In the genomic region with DNA sequence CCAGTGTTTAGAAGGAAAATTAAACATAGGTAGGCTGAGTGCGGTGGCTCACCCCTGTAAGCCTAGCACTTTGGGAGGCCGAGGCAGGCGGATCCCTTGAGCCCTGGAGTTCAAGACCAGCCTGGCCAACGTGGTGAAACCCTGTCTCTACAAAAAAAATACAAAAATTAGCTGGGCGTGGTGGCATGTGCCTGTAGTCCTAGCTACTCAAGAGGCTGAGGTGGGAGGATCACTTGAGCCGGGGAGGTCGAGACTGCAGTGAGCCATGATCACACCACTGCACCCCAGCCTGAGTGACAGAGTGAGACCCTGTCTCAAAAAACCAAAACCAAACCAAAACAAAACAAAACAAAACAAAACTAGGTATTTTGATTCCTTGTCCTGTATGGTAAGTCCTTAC, we compare ENCODE assay signal across 10 cellular contexts. TPM values are rescaled to one million over a fixed set of nuclear protein-coding genes. Genes with fewer than 3 reads are reported as not detected.
A peak's percentile ranks its signal among the peaks of the same experiment; 100 is the strongest.
DNase-seq lines count a peak whose midpoint lies in the region; ATAC-seq and TF ChIP-seq lines count a peak whose summit lies in the region.
"Not testable (repeated sequence)": the region's sequence is repeated elsewhere in the genome, so short reads cannot be mapped to it uniquely, and the experiment has no call there.
"Had no signal": no experiment of that assay in that cellular context is flagged by ENCODE, and none has a peak within 500 bp of the region (broad histone marks: within the 10 kb centered on the region; RNA-seq: fewer than 3 reads in every experiment).

No MANE protein-coding gene starts in this region.

- ATAC-seq in PC-3; right lobe of liver; upper lobe of left lung (ENCODE audit: low FRiP score in 2 of 2): not testable (repeated sequence)
- peak; percentile 22 for ATAC-seq in activated CD8-positive, alpha-beta memory T cell treated with anti-CD3 and anti-CD28 coated beads, Interleukin-2, amount 10 ng/mL, durations not matched to agents 7 days and 5 days

- POLR2A ChIA-PET in PC-3 (lab: Charles Lee; ENCODE audit: unreplicated experiment); MCF 10A (lab: Yijun Ruan, JAX): not testable (repeated sequence)

- BruUV-seq in PC-3 (replicated peaks; lab: Mats Ljungman, UMichigan); MCF 10A (replicated peaks; lab: Mats Ljungman, UMichigan): not testable (repeated sequence)

- intact Hi-C loops in CD14-positive monocyte (cut with micrococcal nuclease), result loop anchor here in 1 of 2 donors (5.0 kb wide), 1 partner anchor 42 kb away; no protein-coding TSS in a partner anchor
- intact Hi-C loops in PC-3 (cut with micrococcal nuclease); MCF 10A (cut with micrococcal nuclease); right lobe of liver (cut with DNase I): not testable (repeated sequence)

- not testable (repeated sequence) for H3K36me3 Mint-ChIP-seq in CD14-positive monocyte; activated CD8-positive, alpha-beta memory T cell treated with anti-CD3 and anti-CD28 coated beads, Interleukin-2, amount 10 ng/mL, durations not matched to agents 7 days and 5 days; MCF 10A (ENCODE audit: insufficient read depth, unreplicated experiment); nephron (ENCODE audit: low read depth)

- TF ChIP-seq POLR2A in right lobe of liver (IDR thresholded peaks at IDR 0.05); upper lobe of left lung (IDR thresholded peaks at IDR 0.05): not testable (repeated sequence)

- peak overlapping the region; percentile 35; the same call in 1 of the 2 replicates for H3K9ac ChIP-seq in PC-3 (ENCODE audit: low read length)

- H3K27me3 Mint-ChIP-seq in CD14-positive monocyte (ENCODE audit: low read depth in 3 of 3); MCF 10A (ENCODE audit: insufficient read depth, unreplicated experiment): not testable (repeated sequence)
- peaks cover 25% of the 10 kb centered on the region for H3K27me3 Mint-ChIP-seq in activated CD8-positive, alpha-beta memory T cell treated with anti-CD3 and anti-CD28 coated beads, Interleukin-2, amount 10 ng/mL, durations not matched to agents 7 days and 5 days
- H3K27me3 Mint-ChIP-seq in nephron (ENCODE audit: low read depth), result peaks cover 31% of the 10 kb centered on the region

- WGBS in right lobe of liver (ENCODE audit: insufficient coverage, low coverage, low lambda C conversion rate, missing lambda C conversion rate), result 87% methylated on average over 7 of the region's 7 CpGs
- 62 to 71% methylated on average over 7 of the region's 7 CpGs for WGBS in upper lobe of left lung, 2 donors

- not testable (repeated sequence) for H3K9me3 Mint-ChIP-seq in CD14-positive monocyte; activated CD8-positive, alpha-beta memory T cell treated with anti-CD3 and anti-CD28 coated beads, Interleukin-2, amount 10 ng/mL, durations not matched to agents 7 days and 5 days (ENCODE audit: low read depth); MCF 10A (ENCODE audit: unreplicated experiment); nephron

- not testable (repeated sequence) for H3F3A ChIP-seq in PC-3 (ENCODE audit: low read length, unreplicated experiment)

- TF ChIP-seq CTCF in CD14-positive monocyte (IDR thresholded peaks at IDR 0.05); PC-3 (conservative IDR thresholded peaks at IDR 0.05; ENCODE audit: low read depth, low read length); MCF 10A (IDR thresholded peaks at IDR 0.05; ENCODE audit: unreplicated experiment); right atrium auricular region (IDR thresholded peaks at IDR 0.05); right lobe of liver (IDR thresholded peaks at IDR 0.05); nephron (IDR thresholded peaks at IDR 0.05; ENCODE audit: unreplicated experiment in 3 of 3); upper lobe of left lung (IDR thresholded peaks at IDR 0.05): not testable (repeated sequence)

- not testable (repeated sequence) for H3K79me2 ChIP-seq in PC-3 (ENCODE audit: low read length)

- H3K4me1 Mint-ChIP-seq in CD14-positive monocyte, result peaks cover 83% of the 10 kb centered on the region
- peaks cover 28% of the 10 kb centered on the region for H3K4me1 Mint-ChIP-seq in activated CD8-positive, alpha-beta memory T cell treated with anti-CD3 and anti-CD28 coated beads, Interleukin-2, amount 10 ng/mL, durations not matched to agents 7 days and 5 days
- H3K4me1 Mint-ChIP-seq in MCF 10A (ENCODE audit: insufficient read depth, unreplicated experiment), result peaks cover 19% of the 10 kb centered on the region
- H3K4me1 Mint-ChIP-seq in nephron, result not testable (repeated sequence)

- H2AFZ ChIP-seq in PC-3 (ENCODE audit: low read length), result not testable (repeated sequence)

- H3K9me3 ChIP-seq in PC-3 (ENCODE audit: low read length); right atrium auricular region; right lobe of liver; upper lobe of left lung: not testable (repeated sequence)

- H3K4me3 ChIP-seq in PC-3 (ENCODE audit: low read length); right atrium auricular region; right lobe of liver; upper lobe of left lung: not testable (repeated sequence)

- CTCF ChIA-PET in PC-3 (lab: Charles Lee), result not testable (repeated sequence)
- CTCF ChIA-PET in activated CD8-positive, alpha-beta memory T cell treated with anti-CD3 and anti-CD28 coated beads, Interleukin-2, amount 10 ng/mL, durations not matched to agents 7 days and 5 days (lab: Charles Lee), result interaction anchor here (1.2 to 4.9 kb wide), 6 partner anchors 14 to 100 kb away, joined by 3 to 26 read pairs (median 7); no protein-coding TSS in a partner anchor
- CTCF ChIA-PET in MCF 10A (lab: Yijun Ruan, JAX), result interaction anchor here (1.2 to 5.3 kb wide), 5 partner anchors 11 to 78 kb away, joined by 4 to 43 read pairs (median 11); no protein-coding TSS in a partner anchor

- not testable (repeated sequence) for H3K4me2 ChIP-seq in PC-3 (ENCODE audit: low read length)

- TF ChIP-seq EP300 in upper lobe of left lung (IDR thresholded peaks at IDR 0.05), result not testable (repeated sequence)

- not testable (repeated sequence) for H4K20me1 ChIP-seq in PC-3 (ENCODE audit: low read length)

- not testable (repeated sequence) for H3K27me3 ChIP-seq in PC-3 (ENCODE audit: low read length); right atrium auricular region; right lobe of liver; upper lobe of left lung

- H3K9me2 ChIP-seq in PC-3 (replicated peaks; ENCODE audit: low read length), result not testable (repeated sequence)

- not testable (repeated sequence) for H3K4me3 Mint-ChIP-seq in CD14-positive monocyte; activated CD8-positive, alpha-beta memory T cell treated with anti-CD3 and anti-CD28 coated beads, Interleukin-2, amount 10 ng/mL, durations not matched to agents 7 days and 5 days; MCF 10A (ENCODE audit: unreplicated experiment); nephron

- not testable (repeated sequence) for DNase-seq in CD14-positive monocyte (ENCODE audit: low spot score); PC-3; activated CD8-positive, alpha-beta memory T cell treated with anti-CD3 and anti-CD28 coated beads, Interleukin-2, amount 10 ng/mL, durations not matched to agents 7 days and 5 days; MCF 10A (ENCODE audit: unreplicated experiment); right atrium auricular region (ENCODE audit: low spot score)
- peak in 1 of 3 donors; percentile 25 for DNase-seq in right lobe of liver
- peak in 1 of 2 donors; percentile 51 for DNase-seq in upper lobe of left lung

- peak overlapping the region in 4 of 7 donors; percentile 30 to 72 (median 68) for H3K27ac Mint-ChIP-seq in CD14-positive monocyte
- peak overlapping the region; percentile 29 for H3K27ac Mint-ChIP-seq in activated CD8-positive, alpha-beta memory T cell treated with anti-CD3 and anti-CD28 coated beads, Interleukin-2, amount 10 ng/mL, durations not matched to agents 7 days and 5 days
- H3K27ac Mint-ChIP-seq in MCF 10A (ENCODE audit: low read depth, unreplicated experiment), result peak overlapping the region; percentile 87
- H3K27ac Mint-ChIP-seq in nephron, result peak overlapping the region in 2 of 3 experiments; percentile 34 to 76

- H3K36me3 ChIP-seq in PC-3 (ENCODE audit: low read depth, low read length); right atrium auricular region; right lobe of liver; upper lobe of left lung: not testable (repeated sequence)

- H3K27ac ChIP-seq in PC-3 (ENCODE audit: low read length), result not testable (repeated sequence)
- H3K27ac ChIP-seq in right atrium auricular region, result peak overlapping the region; percentile 80 to 84
- peak overlapping the region; percentile 75 to 93 (median 90) for H3K27ac ChIP-seq in right lobe of liver
- H3K27ac ChIP-seq in upper lobe of left lung, result peak overlapping the region; percentile 94 to 98 (median 96)

- H3K4me1 ChIP-seq in PC-3 (ENCODE audit: insufficient read depth, low read length), result not testable (repeated sequence)
- peaks cover 0 to 51% of the 10 kb centered on the region in 2 donors for H3K4me1 ChIP-seq in right atrium auricular region
- H3K4me1 ChIP-seq in right lobe of liver, result peaks cover 0 to 35% (median 19%) of the 10 kb centered on the region in 4 donors
- peaks cover 52 to 79% (median 64%) of the 10 kb centered on the region in 4 donors for H3K4me1 ChIP-seq in upper lobe of left lung

RNA-seq across cellular contexts. Expression of a gene that starts 20.3 kb away (rescaled TPM):
- 10 to 100 TPM; 11.1 to 13.2 TPM for polyA plus RNA-seq in CD14-positive monocyte
- total RNA-seq in PC-3 (2014; rRNA removed) (not detected in 2 replicates), MCF 10A (2022) (not detected in 2 replicates), right atrium auricular region (1 to 10 TPM in 1 of 2 donors, not detected in 1; 1.4 TPM), right lobe of liver (1 to 10 TPM in 5 of 6 experiments, under 1 TPM in 1; 0.92 to 3.1 (median 1.6) TPM), upper lobe of left lung (10 to 100 TPM; 12.2 to 24.7 (median 21.0) TPM)
- 1,000 to 10,000 TPM in 1 of 2 experiments, 100 to 1,000 TPM in 1; 364 to 1,915 TPM for total RNA-seq in activated CD8-positive, alpha-beta memory T cell treated with anti-CD3 and anti-CD28 coated beads, Interleukin-2, amount 10 ng/mL, durations not matched to agents 7 days and 5 days
- total RNA-seq: GM23248 had no signal
- polyA plus RNA-seq: GM23248 had no signal

RNA-seq across cellular contexts. Expression of a gene that starts 39.4 kb away (rescaled TPM):
- 1 to 10 TPM; 2.0 to 2.1 TPM for polyA plus RNA-seq in CD14-positive monocyte
- 0.04 TPM in 1 of 2 replicates, not detected in the other for total RNA-seq in PC-3 (2014; rRNA removed)
- total RNA-seq in activated CD8-positive, alpha-beta memory T cell treated with anti-CD3 and anti-CD28 coated beads, Interleukin-2, amount 10 ng/mL, durations not matched to agents 7 days and 5 days, result under 1 TPM; 0.12 to 0.40 TPM
- 0.72 and 1.2 TPM in 2 replicates for total RNA-seq in MCF 10A (2022)
- 100 to 1,000 TPM in 1 of 2 donors, 10 to 100 TPM in 1; 35.1 to 116 TPM for total RNA-seq in right atrium auricular region
- total RNA-seq in right lobe of liver, result 10 to 100 TPM in 4 of 6 experiments, 1 to 10 TPM in 2; 5.3 to 78.0 (median 46.2) TPM
- total RNA-seq in upper lobe of left lung, result 100 to 1,000 TPM in 2 of 6 donors, 10 to 100 TPM in 4; 60.2 to 121 (median 85.1) TPM
- total RNA-seq: CD4-positive, alpha-beta memory T cell had no signal
- polyA plus RNA-seq: CD4-positive, alpha-beta memory T cell had no signal

RNA-seq across cellular contexts. Expression of a gene that starts 46.4 kb away (rescaled TPM):
- polyA plus RNA-seq in CD14-positive monocyte, result under 1 TPM in 1 of 2 donors, not detected in 1; 0.18 TPM
- not detected in 2 replicates for total RNA-seq in PC-3 (2014; rRNA removed)
- total RNA-seq in activated CD8-positive, alpha-beta memory T cell treated with anti-CD3 and anti-CD28 coated beads, Interleukin-2, amount 10 ng/mL, durations not matched to agents 7 days and 5 days, result not detected
- total RNA-seq in MCF 10A (2022), result 0.26 and 0.32 TPM in 2 replicates
- under 1 TPM in 1 of 2 donors, not detected in 1; 0.15 TPM for total RNA-seq in right atrium auricular region
- total RNA-seq in right lobe of liver, result 1 to 10 TPM in 1 of 6 experiments, under 1 TPM in 3, not detected in 2; 0.06 to 1.1 (median 0.79) TPM
- over 10,000 TPM; 10,501 to 67,270 (median 33,394) TPM for total RNA-seq in upper lobe of left lung
- total RNA-seq: CD4-positive, alpha-beta memory T cell; GM23248 had no signal
- polyA plus RNA-seq: CD4-positive, alpha-beta memory T cell; GM23248 had no signal

Comparison
In these comparisons a context has a peak if more than half of its experiments do, and no peak if none do; other contexts are left out.
1. H3K27ac Mint-ChIP-seq: peak in every context shown above with its lines; median percentile 87 in MCF 10A; 68 in CD14-positive monocyte; 55 in nephron; 29 in activated CD8-positive, alpha-beta memory T cell treated with anti-CD3 and anti-CD28 coated beads, Interleukin-2, amount 10 ng/mL, durations not matched to agents 7 days and 5 days.
2. RNA of a gene that starts 20.3 kb away (total RNA-seq): 364 to 1,915 TPM in activated CD8-positive, alpha-beta memory T cell treated with anti-CD3 and anti-CD28 coated beads, Interleukin-2, amount 10 ng/mL, durations not matched to agents 7 days and 5 days; 12.2 to 24.7 TPM in upper lobe of left lung, 0.92 to 3.1 TPM in right lobe of liver, 1.4 TPM in right atrium auricular region, not detected in PC-3 and not detected in MCF 10A; every median in the first group is over 10 times any median in the second.
3. RNA of a gene that starts 46.4 kb away (total RNA-seq): 10,501 to 67,270 TPM in upper lobe of left lung; 0.06 to 1.1 TPM in right lobe of liver, 0.26 to 0.32 TPM in MCF 10A, 0.15 TPM in right atrium auricular region, not detected in PC-3 and not detected in activated CD8-positive, alpha-beta memory T cell treated with anti-CD3 and anti-CD28 coated beads, Interleukin-2, amount 10 ng/mL, durations not matched to agents 7 days and 5 days; every median in the first group is over 1,000 times any median in the second.